1 cellular context compared by ENCODE assay signal in the genomic region with DNA sequence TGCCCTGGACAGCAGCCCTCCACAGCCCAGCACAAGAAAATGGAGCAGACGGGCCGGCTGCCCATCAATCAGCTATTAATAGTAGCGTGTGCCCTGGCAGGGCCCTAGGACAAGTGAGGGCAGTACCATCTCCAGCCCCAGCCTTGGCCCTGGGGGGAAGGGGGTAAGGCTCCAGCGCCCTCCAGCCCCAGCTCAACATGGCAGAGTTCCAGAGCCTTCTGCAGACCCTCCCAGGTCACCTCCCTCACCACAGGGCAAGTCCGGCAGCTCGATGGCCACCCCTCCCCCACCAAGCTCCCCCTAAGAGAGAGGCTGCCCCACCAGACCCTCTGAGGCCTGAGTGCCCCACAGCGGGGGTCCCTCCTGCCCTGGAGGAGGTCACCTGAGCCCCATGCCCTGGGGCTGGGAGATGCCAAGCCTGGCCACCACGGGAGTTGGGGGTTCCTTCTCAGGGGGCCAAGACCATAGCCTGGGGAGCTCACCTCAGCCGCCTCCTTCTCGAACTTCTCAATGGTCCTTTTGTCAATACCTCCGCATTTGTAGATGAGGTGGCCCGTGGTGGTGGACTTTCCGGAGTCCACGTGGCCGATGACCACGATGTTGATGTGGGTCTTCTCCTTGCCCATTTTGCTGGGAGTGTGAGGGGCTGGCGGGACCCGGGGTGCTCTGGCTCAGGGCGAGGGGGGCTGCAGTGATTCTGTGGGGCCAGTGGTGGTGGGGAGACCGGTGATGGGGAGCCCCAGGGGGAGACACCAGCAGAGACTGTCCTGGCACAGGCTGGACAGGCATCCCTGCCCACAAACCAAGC.
TF ChIP-seq lines count a peak whose summit lies in the region.

No MANE protein-coding gene starts in this region.

TF ChIP-seq in K562, 482 proteins besides CTCF, POLR2A, EP300 and RAD21:
- TF ChIP-seq, protein P1, sequence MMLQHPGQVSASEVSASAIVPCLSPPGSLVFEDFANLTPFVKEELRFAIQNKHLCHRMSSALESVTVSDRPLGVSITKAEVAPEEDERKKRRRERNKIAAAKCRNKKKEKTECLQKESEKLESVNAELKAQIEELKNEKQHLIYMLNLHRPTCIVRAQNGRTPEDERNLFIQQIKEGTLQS (IDR thresholded peaks at IDR 0.05) = no peak
- TF ChIP-seq, protein P1 (CRISPR knock-in tag; conservative IDR thresholded peaks at IDR 0.05) = no peak
- TF ChIP-seq, protein P2, sequence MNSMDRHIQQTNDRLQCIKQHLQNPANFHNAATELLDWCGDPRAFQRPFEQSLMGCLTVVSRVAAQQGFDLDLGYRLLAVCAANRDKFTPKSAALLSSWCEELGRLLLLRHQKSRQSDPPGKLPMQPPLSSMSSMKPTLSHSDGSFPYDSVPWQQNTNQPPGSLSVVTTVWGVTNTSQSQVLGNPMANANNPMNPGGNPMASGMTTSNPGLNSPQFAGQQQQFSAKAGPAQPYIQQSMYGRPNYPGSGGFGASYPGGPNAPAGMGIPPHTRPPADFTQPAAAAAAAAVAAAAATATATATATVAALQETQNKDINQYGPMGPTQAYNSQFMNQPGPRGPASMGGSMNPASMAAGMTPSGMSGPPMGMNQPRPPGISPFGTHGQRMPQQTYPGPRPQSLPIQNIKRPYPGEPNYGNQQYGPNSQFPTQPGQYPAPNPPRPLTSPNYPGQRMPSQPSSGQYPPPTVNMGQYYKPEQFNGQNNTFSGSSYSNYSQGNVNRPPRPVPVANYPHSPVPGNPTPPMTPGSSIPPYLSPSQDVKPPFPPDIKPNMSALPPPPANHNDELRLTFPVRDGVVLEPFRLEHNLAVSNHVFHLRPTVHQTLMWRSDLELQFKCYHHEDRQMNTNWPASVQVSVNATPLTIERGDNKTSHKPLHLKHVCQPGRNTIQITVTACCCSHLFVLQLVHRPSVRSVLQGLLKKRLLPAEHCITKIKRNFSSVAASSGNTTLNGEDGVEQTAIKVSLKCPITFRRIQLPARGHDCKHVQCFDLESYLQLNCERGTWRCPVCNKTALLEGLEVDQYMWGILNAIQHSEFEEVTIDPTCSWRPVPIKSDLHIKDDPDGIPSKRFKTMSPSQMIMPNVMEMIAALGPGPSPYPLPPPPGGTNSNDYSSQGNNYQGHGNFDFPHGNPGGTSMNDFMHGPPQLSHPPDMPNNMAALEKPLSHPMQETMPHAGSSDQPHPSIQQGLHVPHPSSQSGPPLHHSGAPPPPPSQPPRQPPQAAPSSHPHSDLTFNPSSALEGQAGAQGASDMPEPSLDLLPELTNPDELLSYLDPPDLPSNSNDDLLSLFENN (IDR thresholded peaks at IDR 0.05; ENCODE audit: low read depth in 2 of 2, low read length in 2 of 2) = no peak
- no peak for TF ChIP-seq BCOR (IDR thresholded peaks at IDR 0.05)
- TF ChIP-seq SRSF1 (IDR thresholded peaks at IDR 0.05; ENCODE audit: low read depth, low read length) = no peak
- no peak for TF ChIP-seq KLF10 (CRISPR knock-in tag; IDR thresholded peaks at IDR 0.05)
- no peak for TF ChIP-seq TEAD2 (tag; IDR thresholded peaks at IDR 0.05)
- TF ChIP-seq, protein P3, sequence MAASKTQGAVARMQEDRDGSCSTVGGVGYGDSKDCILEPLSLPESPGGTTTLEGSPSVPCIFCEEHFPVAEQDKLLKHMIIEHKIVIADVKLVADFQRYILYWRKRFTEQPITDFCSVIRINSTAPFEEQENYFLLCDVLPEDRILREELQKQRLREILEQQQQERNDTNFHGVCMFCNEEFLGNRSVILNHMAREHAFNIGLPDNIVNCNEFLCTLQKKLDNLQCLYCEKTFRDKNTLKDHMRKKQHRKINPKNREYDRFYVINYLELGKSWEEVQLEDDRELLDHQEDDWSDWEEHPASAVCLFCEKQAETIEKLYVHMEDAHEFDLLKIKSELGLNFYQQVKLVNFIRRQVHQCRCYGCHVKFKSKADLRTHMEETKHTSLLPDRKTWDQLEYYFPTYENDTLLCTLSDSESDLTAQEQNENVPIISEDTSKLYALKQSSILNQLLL (CRISPR knock-in tag; IDR thresholded peaks at IDR 0.05; ENCODE audit: borderline replicate concordance) = no peak
- TF ChIP-seq LCOR (CRISPR knock-in tag; IDR thresholded peaks at IDR 0.05) = no peak
- TF ChIP-seq SAFB2 (IDR thresholded peaks at IDR 0.05; ENCODE audit: borderline replicate concordance, low read depth, low read length, severe bottlenecking) = no peak
- no peak for TF ChIP-seq ZFP1 (CRISPR knock-in tag; IDR thresholded peaks at IDR 0.05)
- TF ChIP-seq, protein P4, sequence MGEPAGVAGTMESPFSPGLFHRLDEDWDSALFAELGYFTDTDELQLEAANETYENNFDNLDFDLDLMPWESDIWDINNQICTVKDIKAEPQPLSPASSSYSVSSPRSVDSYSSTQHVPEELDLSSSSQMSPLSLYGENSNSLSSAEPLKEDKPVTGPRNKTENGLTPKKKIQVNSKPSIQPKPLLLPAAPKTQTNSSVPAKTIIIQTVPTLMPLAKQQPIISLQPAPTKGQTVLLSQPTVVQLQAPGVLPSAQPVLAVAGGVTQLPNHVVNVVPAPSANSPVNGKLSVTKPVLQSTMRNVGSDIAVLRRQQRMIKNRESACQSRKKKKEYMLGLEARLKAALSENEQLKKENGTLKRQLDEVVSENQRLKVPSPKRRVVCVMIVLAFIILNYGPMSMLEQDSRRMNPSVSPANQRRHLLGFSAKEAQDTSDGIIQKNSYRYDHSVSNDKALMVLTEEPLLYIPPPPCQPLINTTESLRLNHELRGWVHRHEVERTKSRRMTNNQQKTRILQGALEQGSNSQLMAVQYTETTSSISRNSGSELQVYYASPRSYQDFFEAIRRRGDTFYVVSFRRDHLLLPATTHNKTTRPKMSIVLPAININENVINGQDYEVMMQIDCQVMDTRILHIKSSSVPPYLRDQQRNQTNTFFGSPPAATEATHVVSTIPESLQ (CRISPR knock-in tag; IDR thresholded peaks at IDR 0.05) = no peak
- TF ChIP-seq, protein P5, sequence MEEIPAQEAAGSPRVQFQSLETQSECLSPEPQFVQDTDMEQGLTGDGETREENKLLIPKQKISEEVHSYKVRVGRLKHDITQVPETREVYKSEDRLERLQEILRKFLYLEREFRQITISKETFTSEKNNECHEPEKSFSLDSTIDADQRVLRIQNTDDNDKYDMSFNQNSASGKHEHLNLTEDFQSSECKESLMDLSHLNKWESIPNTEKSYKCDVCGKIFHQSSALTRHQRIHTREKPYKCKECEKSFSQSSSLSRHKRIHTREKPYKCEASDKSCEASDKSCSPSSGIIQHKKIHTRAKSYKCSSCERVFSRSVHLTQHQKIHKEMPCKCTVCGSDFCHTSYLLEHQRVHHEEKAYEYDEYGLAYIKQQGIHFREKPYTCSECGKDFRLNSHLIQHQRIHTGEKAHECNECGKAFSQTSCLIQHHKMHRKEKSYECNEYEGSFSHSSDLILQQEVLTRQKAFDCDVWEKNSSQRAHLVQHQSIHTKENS (CRISPR knock-in tag; IDR thresholded peaks at IDR 0.05) = no peak
- TF ChIP-seq SMC3 (conservative IDR thresholded peaks at IDR 0.05; ENCODE audit: insufficient read depth, low read depth, low read length) = no peak
- TF ChIP-seq XRCC5 (IDR thresholded peaks at IDR 0.05; ENCODE audit: low read depth, low read length) = no peak
- no peak for TF ChIP-seq ZNF140 (CRISPR knock-in tag; IDR thresholded peaks at IDR 0.05)
